Comparison of ENCODE assay signal across 1 cellular context in genomic region chr1:203273206-203273868, GRCh38.
A peak's percentile ranks its signal among the peaks of the same experiment; 100 is the strongest.
TF ChIP-seq lines count a peak whose summit lies in the region.

No MANE protein-coding gene starts in this region.

TF ChIP-seq in K562, 482 proteins besides CTCF, POLR2A, EP300 and RAD21 (continued from another document and continues in another):
- no peak for TF ChIP-seq E2F5 (CRISPR knock-in tag; IDR thresholded peaks at IDR 0.05)
- peak; percentile 20; the same call in 1 of the 2 replicates for TF ChIP-seq CBFA2T3 (IDR thresholded peaks at IDR 0.05)
- TF ChIP-seq TCF3 (CRISPR knock-in tag; IDR thresholded peaks at IDR 0.05): peak; percentile 59
- TF ChIP-seq ATF1 (CRISPR knock-in tag; IDR thresholded peaks at IDR 0.05): no peak
- TF ChIP-seq ATF1 (tag; IDR thresholded peaks at IDR 0.05): peak; percentile 58
- TF ChIP-seq THAP12 (CRISPR knock-in tag; IDR thresholded peaks at IDR 0.05): 0 out of 2 replicates have a peak, but pooled peaks have one; percentile 2
- TF ChIP-seq HDGF (IDR thresholded peaks at IDR 0.05): peak; percentile 79; the same call in 1 of the 2 replicates
- no peak for TF ChIP-seq ZNF445 (CRISPR knock-in tag; IDR thresholded peaks at IDR 0.05; ENCODE audit: low read depth)
- TF ChIP-seq RAD51 (IDR thresholded peaks at IDR 0.05; ENCODE audit: borderline replicate concordance, low read depth): no peak
- no peak for TF ChIP-seq HOMEZ (CRISPR knock-in tag; IDR thresholded peaks at IDR 0.05)
- TF ChIP-seq NR1H2 (CRISPR knock-in tag; IDR thresholded peaks at IDR 0.05): no peak
- TF ChIP-seq HBP1 (CRISPR knock-in tag; IDR thresholded peaks at IDR 0.05): no peak
- no peak for TF ChIP-seq GTF2B (IDR thresholded peaks at IDR 0.05; ENCODE audit: extremely low read depth, insufficient read length)
- peak; percentile 95 for TF ChIP-seq NBN (IDR thresholded peaks at IDR 0.05; ENCODE audit: low read depth)
- no peak for TF ChIP-seq ZNF280B (CRISPR knock-in tag; IDR thresholded peaks at IDR 0.05)
- no peak for TF ChIP-seq ZKSCAN1 (IDR thresholded peaks at IDR 0.05; ENCODE audit: low read depth, low read length)
- no peak for TF ChIP-seq NR2F6 (CRISPR knock-in tag; IDR thresholded peaks at IDR 0.05)
- TF ChIP-seq CREB3L1 (IDR thresholded peaks at IDR 0.05; ENCODE audit: borderline replicate concordance, low read depth): peak; percentile 63
- TF ChIP-seq ZHX1 (conservative IDR thresholded peaks at IDR 0.05; ENCODE audit: low read length): no peak
- no peak for TF ChIP-seq ATF3 (IDR thresholded peaks at IDR 0.05)
- TF ChIP-seq ATF3 (CRISPR knock-in tag; conservative IDR thresholded peaks at IDR 0.05): peak; percentile 71; the same call in 1 of the 2 replicates
- no peak for TF ChIP-seq CGGBP1 (CRISPR knock-in tag; IDR thresholded peaks at IDR 0.05)
- TF ChIP-seq KDM2B (CRISPR knock-in tag; IDR thresholded peaks at IDR 0.05): no peak
- TF ChIP-seq ZBTB7A (IDR thresholded peaks at IDR 0.05; ENCODE audit: borderline replicate concordance, control insufficient read depth, low read depth, low read length): no peak
- no peak for TF ChIP-seq RNF219 (CRISPR knock-in tag; IDR thresholded peaks at IDR 0.05)
- no peak; the same call in 1 of the 2 replicates for TF ChIP-seq ETV5 (CRISPR knock-in tag; IDR thresholded peaks at IDR 0.05; ENCODE audit: low read depth)
- no peak for TF ChIP-seq UBTF (IDR thresholded peaks at IDR 0.05; ENCODE audit: borderline replicate concordance in 1 of 2, low read depth in 2 of 2, low read length in 2 of 2)
- no peak for TF ChIP-seq NCOA6 (IDR thresholded peaks at IDR 0.05)
- peak; percentile 96 for TF ChIP-seq CBFB (CRISPR knock-in tag; IDR thresholded peaks at IDR 0.05)
- TF ChIP-seq TEAD4 (IDR thresholded peaks at IDR 0.05; ENCODE audit: low read length): no peak
- no peak for TF ChIP-seq TEAD4 (CRISPR knock-in tag; IDR thresholded peaks at IDR 0.05; ENCODE audit: borderline replicate concordance)
- TF ChIP-seq ELK3 (CRISPR knock-in tag; IDR thresholded peaks at IDR 0.05): no peak
